Comparison of ENCODE assay signal across 8 cellular contexts in genomic region chr9:128551652-128552152, GRCh38. TPM values are rescaled to one million over a fixed set of nuclear protein-coding genes. Genes with fewer than 3 reads are reported as not detected.
DNase-seq lines count a peak whose midpoint lies in the region; ATAC-seq and TF ChIP-seq lines count a peak whose summit lies in the region.

No MANE protein-coding gene starts in this region.

- H3K27ac ChIP-seq in KMS-11 (0 out of 2 replicates have a peak overlapping the region, but pooled peaks have one; percentile 21), dorsolateral prefrontal cortex (peak overlapping the region; percentile 57 to 99 (median 95))

- H2AFZ ChIP-seq in KMS-11 (ENCODE audit: low read depth), result peak overlapping the region; percentile 90

- H3K4me3 ChIP-seq in KMS-11 (IDR thresholded peaks at IDR 0.05; ENCODE audit: insufficient read depth, low read depth, low read length) (no peak overlapping the region), dorsolateral prefrontal cortex (peak overlapping the region; percentile 54 to 99 (median 92))

- H3K4me3 Mint-ChIP-seq in Calu3 (ENCODE audit: low read depth, unreplicated experiment), result no peak overlapping the region
- peak overlapping the region; percentile 93 for H3K4me3 Mint-ChIP-seq in natural killer cell

- no peaks in the 10 kb centered on the region for H3K36me3 Mint-ChIP-seq in Calu3 (ENCODE audit: insufficient read depth, unreplicated experiment)
- no peaks in the 10 kb centered on the region for H3K36me3 Mint-ChIP-seq in natural killer cell

- H3K79me2 ChIP-seq in KMS-11 (ENCODE audit: insufficient read depth, low read depth), result peaks cover 39% of the 10 kb centered on the region

- peaks cover under 1% of the 10 kb centered on the region for H3K4me1 Mint-ChIP-seq in Calu3 (ENCODE audit: low read depth, unreplicated experiment)
- H3K4me1 Mint-ChIP-seq in natural killer cell, result peaks cover 30 to 32% of the 10 kb centered on the region in 2 donors

- peak overlapping the region; percentile 64; the same call in 1 of the 2 replicates for H3K9ac ChIP-seq in KMS-11

- DNase-seq in Calu3 (no peak), dorsolateral prefrontal cortex (no peak), natural killer cell (no peak), NCI-H2029 treated with DMSO at 0.1 percent for 48 hours (lab: John Stamatoyannopoulos, UW) (no peak), NCI-H2196 treated with DMSO at 0.1 percent for 48 hours (lab: John Stamatoyannopoulos, UW; ENCODE audit: unreplicated experiment) (no peak), NCI-H446 treated with DMSO at 0.1 percent for 48 hours (lab: John Stamatoyannopoulos, UW) (no peak)

- H3K27me3 Mint-ChIP-seq in Calu3 (ENCODE audit: unreplicated experiment) (no peaks in the 10 kb centered on the region), natural killer cell (ENCODE audit: low read depth in 2 of 2) (no peaks in the 10 kb centered on the region)

- TF ChIP-seq CTCF in Calu3 (IDR thresholded peaks at IDR 0.05; ENCODE audit: unreplicated experiment) (no peak), KMS-11 (conservative IDR thresholded peaks at IDR 0.05; ENCODE audit: low read depth, low read length) (no peak), dorsolateral prefrontal cortex (IDR thresholded peaks at IDR 0.05 in 54 of 56, conservative IDR thresholded peaks at IDR 0.05 in 2 of 56; ENCODE audit: low read depth in 1 of 56, partially characterized antibody in 56 of 56) (peak in 1 of 56 donors; percentile 21), natural killer cell (IDR thresholded peaks at IDR 0.05) (no peak)

- H4K20me1 ChIP-seq in KMS-11 (ENCODE audit: insufficient read depth), result no peaks in the 10 kb centered on the region

- no peaks in the 10 kb centered on the region for H3K9me3 Mint-ChIP-seq in Calu3 (ENCODE audit: low read depth, unreplicated experiment)
- H3K9me3 Mint-ChIP-seq in natural killer cell, result no peaks in the 10 kb centered on the region

- peak overlapping the region; percentile 85 for H3K27ac Mint-ChIP-seq in Calu3 (ENCODE audit: unreplicated experiment)
- H3K27ac Mint-ChIP-seq in natural killer cell, result peak overlapping the region in 1 of 2 donors; percentile 94

- no peak for ATAC-seq in natural killer cell
- no peak for ATAC-seq in HG03442 (IDR thresholded peaks at IDR 0.05; ENCODE audit: unreplicated experiment)

- peaks cover 38% of the 10 kb centered on the region for H3K4me1 ChIP-seq in KMS-11 (ENCODE audit: low read depth, poor library complexity, severe bottlenecking)

- intact Hi-C loops in Calu3 (cut with micrococcal nuclease; ENCODE audit: unreplicated experiment) (loop anchor here (10.0 kb wide), 1 partner anchor 247 kb away; no protein-coding TSS in a partner anchor), dorsolateral prefrontal cortex (cut with DNase I) (loop anchor here (2.0 to 10.0 kb wide), 6 partner anchors 47 to 227 kb away; partner anchors contain the start of genes GLE1 (in 2 of the 2), COQ4 (in 1 of the 2), SET (in 1 of the 2) and TRUB2 (in 1 of the 2)), natural killer cell (cut with micrococcal nuclease) (loop anchor here (1.0 to 2.0 kb wide), 4 partner anchors 40 to 113 kb away; partner anchors contain the start of genes GLE1 and ODF2)

- peak overlapping the region; percentile 92 for H3K4me2 ChIP-seq in KMS-11

- TSS peak; percentile 85 for BruUV-seq in Calu3 (replicated peaks; lab: Mats Ljungman, UMichigan)

- no peaks in the 10 kb centered on the region for H3K36me3 ChIP-seq in KMS-11 (ENCODE audit: insufficient read depth)

- no peaks in the 10 kb centered on the region for H3K27me3 ChIP-seq in KMS-11 (ENCODE audit: insufficient read depth, low read depth)
- no peaks in the 10 kb centered on the region for H3K27me3 ChIP-seq in dorsolateral prefrontal cortex

- CTCF ChIA-PET in Calu3 (lab: Charles Lee), result interaction anchor here (0.6 to 1.5 kb wide), 3 partner anchors 44 to 132 kb away, joined by 3 to 4 read pairs (median 4); no protein-coding TSS in a partner anchor

RNA-seq across cellular contexts. Expression of gene SPTAN1, which starts 0.7 kb away (rescaled TPM):
- total RNA-seq in Calu3 (2022), result 332 and 344 TPM in 2 replicates
- 1,000 to 10,000 TPM in 93 of 120 experiments, 100 to 1,000 TPM in 27; 588 to 1,376 (median 1,110) TPM for total RNA-seq in dorsolateral prefrontal cortex
- total RNA-seq in natural killer cell, result 100 to 1,000 TPM; 301 to 420 (median 400) TPM

RNA-seq across cellular contexts. Expression of gene GLE1, which starts 47.2 kb away (rescaled TPM):
- total RNA-seq in Calu3 (2022), result 23.9 and 24.8 TPM in 2 replicates
- 10 to 100 TPM; 11.7 to 22.4 (median 16.7) TPM for total RNA-seq in dorsolateral prefrontal cortex
- 10 to 100 TPM; 21.2 to 33.3 (median 23.3) TPM for total RNA-seq in natural killer cell
